ENCODE assay signal across 30 cellular contexts in the genomic region with DNA sequence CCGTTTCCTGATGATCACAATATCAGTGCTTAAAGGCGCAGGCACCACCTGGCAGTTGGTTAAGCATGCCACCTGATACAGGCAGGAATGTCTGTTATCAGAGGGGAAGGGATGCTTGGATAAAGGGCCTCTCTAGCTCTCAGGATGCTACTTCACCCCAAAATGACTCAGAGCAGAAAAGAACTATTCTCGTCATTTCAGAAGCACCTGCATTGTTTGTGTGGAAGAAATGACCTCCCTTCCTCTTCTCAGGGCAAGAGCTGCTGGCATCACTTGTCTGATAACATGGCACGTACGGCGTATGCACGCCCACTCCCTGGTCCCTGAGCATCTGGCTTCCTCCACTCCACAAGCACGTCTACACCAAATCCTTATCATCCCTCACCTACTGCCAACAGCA. TPM values are rescaled to one million over a fixed set of nuclear protein-coding genes. Genes with fewer than 3 reads are reported as not detected.
A peak's percentile ranks its signal among the peaks of the same experiment; 100 is the strongest.
DNase-seq lines count a peak whose midpoint lies in the region; ATAC-seq and TF ChIP-seq lines count a peak whose summit lies in the region.
"Had no signal": no experiment of that assay in that cellular context is flagged by ENCODE, and none has a peak within 500 bp of the region (broad histone marks: within the 10 kb centered on the region; RNA-seq: fewer than 3 reads in every experiment).

No MANE protein-coding gene starts in this region.

- H3K27me3 Mint-ChIP-seq in activated CD4-positive, alpha-beta T cell treated with anti-CD3 and anti-CD28 coated beads for 36 hours, result peaks cover 8% of the 10 kb centered on the region
- H3K27me3 Mint-ChIP-seq in T-helper 1 cell treated with Interleukin-12 subunit alpha and Interleukin-12 subunit beta and Interleukin-4 antibody, amounts not matched to agents 30 μg/mL and 1 μg/mL, for 36 hours (ENCODE audit: low read depth), result no peaks in the 10 kb centered on the region

- no peak overlapping the region for H3K4me3 Mint-ChIP-seq in activated CD4-positive, alpha-beta T cell treated with anti-CD3 and anti-CD28 coated beads for 36 hours
- H3K4me3 Mint-ChIP-seq in T-helper 1 cell treated with Interleukin-12 subunit alpha and Interleukin-12 subunit beta and Interleukin-4 antibody, amounts not matched to agents 30 μg/mL and 1 μg/mL, for 36 hours, result no peak overlapping the region
- H3K4me3 Mint-ChIP-seq: CD4-positive, CD25-positive, alpha-beta regulatory T cell; IgD-negative memory B cell; naive thymus-derived CD4-positive, alpha-beta T cell; stimulated activated memory B cell treated with anti-CD40 and anti-IgM and Interleukin-4, amounts not matched to agents 10 μg/mL and 1 μg/mL and 100 μg/mL, for 72 hours had no signal

- no peaks in the 10 kb centered on the region for H3K9me3 Mint-ChIP-seq in activated CD4-positive, alpha-beta T cell treated with anti-CD3 and anti-CD28 coated beads for 36 hours (ENCODE audit: low read depth)
- H3K9me3 Mint-ChIP-seq in T-helper 1 cell treated with Interleukin-12 subunit alpha and Interleukin-12 subunit beta and Interleukin-4 antibody, amounts not matched to agents 30 μg/mL and 1 μg/mL, for 36 hours, result no peaks in the 10 kb centered on the region
- H3K9me3 Mint-ChIP-seq: activated naive CD4-positive, alpha-beta T cell treated with anti-CD3 and anti-CD28 coated beads, Interleukin-2, amount 50 U/mL, for 72 hours; stimulated activated memory B cell treated with anti-CD40 and anti-IgM and Interleukin-4, amounts not matched to agents 10 μg/mL and 1 μg/mL and 100 μg/mL, for 72 hours had no signal

- intact Hi-C loops in activated CD4-positive, alpha-beta T cell treated with anti-CD3 and anti-CD28 coated beads for 36 hours (cut with DNase I, micrococcal nuclease), result loop anchor here in 1 of 2 experiments (2.0 to 5.0 kb wide), 2 partner anchors 46 to 60 kb away; partner anchors contain the start of gene ATP9A
- intact Hi-C loops in left lung (cut with DNase I), result no loop called here

- no peak overlapping the region for H3K27ac ChIP-seq in left lung
- H3K27ac ChIP-seq: heart left ventricle, psoas muscle, sigmoid colon had no signal

- H3K4me1 Mint-ChIP-seq in activated CD4-positive, alpha-beta T cell treated with anti-CD3 and anti-CD28 coated beads for 36 hours, result peaks cover 13% of the 10 kb centered on the region
- H3K4me1 Mint-ChIP-seq in T-helper 1 cell treated with Interleukin-12 subunit alpha and Interleukin-12 subunit beta and Interleukin-4 antibody, amounts not matched to agents 30 μg/mL and 1 μg/mL, for 36 hours (ENCODE audit: low read depth), result peaks cover 6% of the 10 kb centered on the region
- H3K4me1 Mint-ChIP-seq: CD4-positive, CD25-positive, alpha-beta regulatory T cell; stimulated activated memory B cell treated with anti-CD40 and anti-IgM and Interleukin-4, amounts not matched to agents 10 μg/mL and 1 μg/mL and 100 μg/mL, for 72 hours had no signal

- in situ Hi-C loops in G401 (cut with HindIII; ENCODE audit: low sequenced_read_pairs), result no loop called here

- ATAC-seq in activated CD4-positive, alpha-beta T cell treated with anti-CD3 and anti-CD28 coated beads for 36 hours, result peak; percentile 85
- ATAC-seq in left lung, result peak; percentile 60
- ATAC-seq in GM18858 (IDR thresholded peaks at IDR 0.05; ENCODE audit: unreplicated experiment), result no peak
- ATAC-seq in HG03521 (IDR thresholded peaks at IDR 0.05; ENCODE audit: unreplicated experiment), result no peak
- ATAC-seq: HCT116; heart left ventricle; naive thymus-derived CD4-positive, alpha-beta T cell; psoas muscle; stimulated activated memory B cell treated with anti-CD40 and anti-IgM and Interleukin-4, amounts not matched to agents 10 μg/mL and 1 μg/mL and 100 μg/mL, for 72 hours had no signal

- TF ChIP-seq CTCF in left lung (IDR thresholded peaks at IDR 0.05), result no peak

- H3K36me3 Mint-ChIP-seq in activated CD4-positive, alpha-beta T cell treated with anti-CD3 and anti-CD28 coated beads for 36 hours (ENCODE audit: low read depth), result no peaks in the 10 kb centered on the region
- H3K36me3 Mint-ChIP-seq in T-helper 1 cell treated with Interleukin-12 subunit alpha and Interleukin-12 subunit beta and Interleukin-4 antibody, amounts not matched to agents 30 μg/mL and 1 μg/mL, for 36 hours (ENCODE audit: low read depth), result no peaks in the 10 kb centered on the region
- H3K36me3 Mint-ChIP-seq: activated naive CD4-positive, alpha-beta T cell treated with anti-CD3 and anti-CD28 coated beads, Interleukin-2, amount 50 U/mL, for 72 hours; CD4-positive, CD25-positive, alpha-beta regulatory T cell; IgD-negative memory B cell; naive thymus-derived CD4-positive, alpha-beta T cell; stimulated activated memory B cell treated with anti-CD40 and anti-IgM and Interleukin-4, amounts not matched to agents 10 μg/mL and 1 μg/mL and 100 μg/mL, for 72 hours had no signal

- CTCF ChIA-PET in activated CD4-positive, alpha-beta T cell treated with anti-CD3 and anti-CD28 coated beads for 36 hours (lab: Charles Lee), result interaction anchor here (0.8 kb wide), 1 partner anchor 11 kb away, joined by 3 read pairs; no protein-coding TSS in a partner anchor

- H3K9me3 ChIP-seq in left lung, result no peaks in the 10 kb centered on the region
- H3K9me3 ChIP-seq: heart left ventricle, psoas muscle, sigmoid colon, SK-N-SH had no signal

- no peaks in the 10 kb centered on the region for H3K36me3 ChIP-seq in left lung

- POLR2A ChIA-PET in activated CD4-positive, alpha-beta T cell treated with anti-CD3 and anti-CD28 coated beads for 36 hours (lab: Charles Lee), result no interaction called here

- no peaks in the 10 kb centered on the region for H3K27me3 ChIP-seq in left lung
- H3K27me3 ChIP-seq: heart left ventricle, sigmoid colon had no signal

- H3K27ac Mint-ChIP-seq in activated CD4-positive, alpha-beta T cell treated with anti-CD3 and anti-CD28 coated beads for 36 hours, result peak overlapping the region; percentile 17
- peak overlapping the region; percentile 38 for H3K27ac Mint-ChIP-seq in T-helper 1 cell treated with Interleukin-12 subunit alpha and Interleukin-12 subunit beta and Interleukin-4 antibody, amounts not matched to agents 30 μg/mL and 1 μg/mL, for 36 hours
- H3K27ac Mint-ChIP-seq: activated naive CD4-positive, alpha-beta T cell treated with anti-CD3 and anti-CD28 coated beads, Interleukin-2, amount 50 U/mL, for 72 hours; CD4-positive, CD25-positive, alpha-beta regulatory T cell; IgD-negative memory B cell; stimulated activated memory B cell treated with anti-CD40 and anti-IgM and Interleukin-4, amounts not matched to agents 10 μg/mL and 1 μg/mL and 100 μg/mL, for 72 hours had no signal

- DNase-seq in activated CD4-positive, alpha-beta T cell treated with anti-CD3 and anti-CD28 coated beads for 36 hours, result peak; percentile 70
- DNase-seq in activated CD4-positive, alpha-beta T cell treated with anti-CD3 and anti-CD28 coated beads, Interleukin-2, amount 50 U/mL, for 4 hours, result no peak
- DNase-seq in G401 (ENCODE audit: low spot score) (peak; percentile 65), left lung (no peak), SK-N-DZ (ENCODE audit: low spot score) (no peak)
- DNase-seq: activated CD4-positive, alpha-beta T cell treated with anti-CD3 and anti-CD28 coated beads for 1 hour; AML-193; amygdala; Calu3; CD4-positive, CD25-positive, alpha-beta regulatory T cell; DMS79 treated with DMSO at 0.1 percent for 48 hours; foreskin melanocyte; GF-D8; heart left ventricle; NCI-H1436 treated with DMSO at 0.1 percent for 48 hours; NCI-H526; NK-92 treated with Interleukin-12 subunit alpha and Interleukin-12 subunit beta, amount 100 ng/mL, for 24 hours; psoas muscle; sigmoid colon; SK-N-SH; stimulated activated CD4-positive, alpha-beta T cell treated with anti-CD3 and anti-CD28 coated beads, Interleukin-12 subunit alpha, Interleukin-12 subunit beta, amount 100 ng/mL, for 4 hours; trophoblast cell had no signal

- H3K4me1 ChIP-seq in left lung, result no peaks in the 10 kb centered on the region
- H3K4me1 ChIP-seq: heart left ventricle, psoas muscle, sigmoid colon had no signal

- H3K4me3 ChIP-seq in left lung, result no peak overlapping the region
- H3K4me3 ChIP-seq: heart left ventricle, psoas muscle, sigmoid colon had no signal

RNA-seq across cellular contexts. Expression of gene ATP9A, which starts 47.3 kb away (rescaled TPM):
- total RNA-seq in activated CD4-positive, alpha-beta T cell treated with anti-CD3 and anti-CD28 coated beads for 36 hours, result 1 to 10 TPM; 2.2 to 2.7 TPM
- total RNA-seq in G401 (2014; rRNA removed; shearing (Covaris generic)), result 12.6 and 15.7 TPM in 2 replicates
- 10 to 100 TPM; 15.3 to 34.2 TPM for total RNA-seq in left lung
- 3.8 and 4.9 TPM in 2 replicates for polyA plus RNA-seq in SK-N-DZ (2014; cell fraction: cytosol; rRNA removed)
- 2.3 and 4.2 TPM in 2 replicates for polyA plus RNA-seq in SK-N-DZ (2014; cell fraction: nucleus; rRNA removed)
- polyA plus RNA-seq: naive thymus-derived CD4-positive, alpha-beta T cell had no signal

Comparison
In these comparisons a context has a peak if more than half of its experiments do, and no peak if none do; other contexts are left out.
1. DNase-seq: peak in activated CD4-positive, alpha-beta T cell treated with anti-CD3 and anti-CD28 coated beads for 36 hours (single experiment) and G401 (single experiment); none in activated CD4-positive, alpha-beta T cell treated with anti-CD3 and anti-CD28 coated beads, Interleukin-2, amount 50 U/mL, for 4 hours (0 of 2), left lung (0 of 2) and SK-N-DZ (single experiment).
2. ATAC-seq: peak in activated CD4-positive, alpha-beta T cell treated with anti-CD3 and anti-CD28 coated beads for 36 hours (single experiment) and left lung (single experiment); none in GM18858 (single experiment) and HG03521 (single experiment).